ENCODE assay signal across 24 cellular contexts in genomic region chr4:150268444-150268843, GRCh38.
DNase-seq lines count a peak whose midpoint lies in the region; TF ChIP-seq lines count a peak whose summit lies in the region.
"Had no signal": no experiment of that assay in that cellular context is flagged by ENCODE, and none has a peak within 500 bp of the region (broad histone marks: within the 10 kb centered on the region; RNA-seq: fewer than 3 reads in every experiment).

No MANE protein-coding gene starts in this region.

- DNase-seq in EL = peak; percentile 17
- DNase-seq in LHCN-M2 (ENCODE audit: low read depth) = peak; percentile 77
- peak; percentile 42 for DNase-seq in choroid plexus epithelial cell (ENCODE audit: low read depth)
- DNase-seq in iris pigment epithelial cell (ENCODE audit: low read depth) = peak; percentile 17
- no peak for DNase-seq in stimulated activated naive CD4-positive, alpha-beta T cell treated with Interleukin-2 at 50 U/mL for 16 hours (lab: John Stamatoyannopoulos, UW)
- DNase-seq in NCI-H226 = no peak
- no peak for DNase-seq in WERI-Rb-1
- DNase-seq: activated CD4-positive, alpha-beta T cell treated with anti-CD3 and anti-CD28 coated beads, Interleukin-2, amount 10 ng/mL, durations not matched to agents 24 days and 14 days; activated gamma-delta T cell; CD8-positive, alpha-beta T cell; erythroblast; glutamatergic neuron; mesendoderm; NCI-H1417; NCI-H2081 treated with DMSO at 0.1 percent for 48 hours; NCI-H446; nucleus accumbens; SHP77; stimulated activated CD4-positive, alpha-beta T cell treated with anti-CD3 and anti-CD28 coated beads, Interleukin-4, amount 100 ng/mL, for 1 hour; stimulated activated naive CD4-positive, alpha-beta T cell; thyroid gland had no signal

- H3K36me3 ChIP-seq in WERI-Rb-1 = peaks cover 18% of the 10 kb centered on the region
- H3K36me3 ChIP-seq: cardiac muscle cell had no signal

- no peak for TF ChIP-seq CTCF in choroid plexus epithelial cell (conservative IDR thresholded peaks at IDR 0.05; ENCODE audit: low read depth, low read length)
- TF ChIP-seq CTCF in WERI-Rb-1 (IDR thresholded peaks at IDR 0.05; ENCODE audit: low read depth, low read length) = no peak

- no peaks in the 10 kb centered on the region for H3K27me3 ChIP-seq in WERI-Rb-1 (ENCODE audit: insufficient read depth, low read depth, severe bottlenecking)
- H3K27me3 ChIP-seq: cardiac muscle cell, thyroid gland had no signal

- H3K9me3 ChIP-seq in WERI-Rb-1 (ENCODE audit: severe bottlenecking) = peaks cover 16% of the 10 kb centered on the region
- H3K9me3 ChIP-seq: thyroid gland had no signal

- H3K4me3 ChIP-seq in choroid plexus epithelial cell (ENCODE audit: low read depth, low read length) = no peak overlapping the region
- no peak overlapping the region for H3K4me3 ChIP-seq in WERI-Rb-1 (ENCODE audit: low read depth, low read length)
- H3K4me3 ChIP-seq: cardiac muscle cell, GM12878, smooth muscle cell, thyroid gland had no signal

- no peak overlapping the region for H3K27ac ChIP-seq in WERI-Rb-1
- H3K27ac ChIP-seq: cardiac muscle cell, thyroid gland had no signal

Comparison
In these comparisons a context has a peak if more than half of its experiments do, and no peak if none do; other contexts are left out.
1. DNase-seq: peak in EL (single experiment), LHCN-M2 (single experiment), choroid plexus epithelial cell (single experiment) and iris pigment epithelial cell (single experiment); none in stimulated activated naive CD4-positive, alpha-beta T cell treated with Interleukin-2 at 50 U/mL for 16 hours (single experiment), NCI-H226 (single experiment) and WERI-Rb-1 (single experiment).